In genomic region chr14:85243306-85243705, GRCh38 we compare ENCODE assay signal across 31 cellular contexts.
"Had no signal": no experiment of that assay in that cellular context is flagged by ENCODE, and none has a peak within 500 bp of the region (broad histone marks: within the 10 kb centered on the region; RNA-seq: fewer than 3 reads in every experiment).

No MANE protein-coding gene starts in this region.

- H3K36me3 Mint-ChIP-seq: activated naive CD4-positive, alpha-beta T cell treated with anti-CD3 and anti-CD28 coated beads, Interleukin-2, amount 50 U/mL, for 24 hours; activated naive CD8-positive, alpha-beta T cell treated with anti-CD3 and anti-CD28 coated beads for 36 hours had no signal

- DNase-seq: activated CD4-positive, alpha-beta memory T cell treated with anti-CD3 and anti-CD28 coated beads, Interleukin-2, amount 10 ng/mL, durations not matched to agents 7 days and 5 days; activated CD4-positive, alpha-beta T cell treated with anti-CD3 and anti-CD28 coated beads for 1 hour; activated CD4-positive, alpha-beta T cell treated with anti-CD3 and anti-CD28 coated beads for 4 hours; activated CD4-positive, alpha-beta T cell treated with anti-CD3 and anti-CD28 coated beads, Interleukin-2, amount 10 ng/mL, durations not matched to agents 7 days and 5 days; activated CD4-positive, alpha-beta T cell treated with anti-CD3 and anti-CD28 coated beads, Interleukin-2, amount 50 U/mL, for 4 hours; activated effector memory CD4-positive, alpha-beta T cell treated with anti-CD3 and anti-CD28 coated beads, Interleukin-2, amount 50 U/mL, for 16 hours; activated naive CD4-positive, alpha-beta T cell treated with anti-CD3 and anti-CD28 coated beads for 36 hours; activated naive CD8-positive, alpha-beta T cell treated with anti-CD3 and anti-CD28 coated beads for 36 hours; activated naive CD8-positive, alpha-beta T cell treated with anti-CD3 and anti-CD28 coated beads, Interleukin-2, amount 50 U/mL, for 24 hours; activated T-cell treated with anti-CD3 and anti-CD28 coated beads, Interleukin-2, amount 50 U/mL, for 48 hours; adrenal gland; amygdala; aorta; body of pancreas; caudate nucleus; cortex of kidney; dermis blood vessel endothelial cell; effector CD4-positive, alpha-beta T cell; effector memory CD8-positive, alpha-beta T cell; erythroblast; foreskin keratinocyte; gastrocnemius medialis; heart right ventricle; T-helper 1 cell; T-helper 17 cell had no signal

- H3K27me3 Mint-ChIP-seq: activated CD4-positive, alpha-beta memory T cell treated with anti-CD3 and anti-CD28 coated beads, Interleukin-2, amount 10 ng/mL, durations not matched to agents 7 days and 5 days; activated CD4-positive, alpha-beta T cell treated with anti-CD3 and anti-CD28 coated beads, Interleukin-2, amount 10 ng/mL, durations not matched to agents 7 days and 5 days; activated naive CD4-positive, alpha-beta T cell treated with anti-CD3 and anti-CD28 coated beads, Interleukin-2, amount 50 U/mL, for 24 hours; activated naive CD8-positive, alpha-beta T cell treated with anti-CD3 and anti-CD28 coated beads for 36 hours; activated naive CD8-positive, alpha-beta T cell treated with anti-CD3 and anti-CD28 coated beads, Interleukin-2, amount 50 U/mL, for 24 hours; effector memory CD8-positive, alpha-beta T cell; T-helper 17 cell had no signal

- H3K27ac ChIP-seq: adrenal gland, body of pancreas, esophagus muscularis mucosa, foreskin keratinocyte, gastrocnemius medialis, heart right ventricle, VCaP had no signal

- H3K9me3 Mint-ChIP-seq: activated CD4-positive, alpha-beta memory T cell treated with anti-CD3 and anti-CD28 coated beads, Interleukin-2, amount 10 ng/mL, durations not matched to agents 7 days and 5 days; activated CD4-positive, alpha-beta T cell treated with anti-CD3 and anti-CD28 coated beads, Interleukin-2, amount 10 ng/mL, durations not matched to agents 7 days and 5 days had no signal

- H3K9me3 ChIP-seq: body of pancreas, esophagus muscularis mucosa, gastrocnemius medialis, heart right ventricle had no signal

- H3K4me1 Mint-ChIP-seq: activated CD4-positive, alpha-beta memory T cell treated with anti-CD3 and anti-CD28 coated beads, Interleukin-2, amount 10 ng/mL, durations not matched to agents 7 days and 5 days; activated CD4-positive, alpha-beta T cell treated with anti-CD3 and anti-CD28 coated beads, Interleukin-2, amount 10 ng/mL, durations not matched to agents 7 days and 5 days; activated naive CD4-positive, alpha-beta T cell treated with anti-CD3 and anti-CD28 coated beads, Interleukin-2, amount 50 U/mL, for 24 hours; activated naive CD8-positive, alpha-beta T cell treated with anti-CD3 and anti-CD28 coated beads for 36 hours; activated naive CD8-positive, alpha-beta T cell treated with anti-CD3 and anti-CD28 coated beads, Interleukin-2, amount 50 U/mL, for 24 hours; T-helper 17 cell had no signal

- H3K27me3 ChIP-seq: adrenal gland, body of pancreas, esophagus muscularis mucosa, foreskin keratinocyte, gastrocnemius medialis, heart right ventricle had no signal

- H3K36me3 ChIP-seq: adrenal gland, esophagus muscularis mucosa, gastrocnemius medialis, heart right ventricle had no signal

- H3K4me3 Mint-ChIP-seq: activated CD4-positive, alpha-beta memory T cell treated with anti-CD3 and anti-CD28 coated beads, Interleukin-2, amount 10 ng/mL, durations not matched to agents 7 days and 5 days; activated CD4-positive, alpha-beta T cell treated with anti-CD3 and anti-CD28 coated beads, Interleukin-2, amount 10 ng/mL, durations not matched to agents 7 days and 5 days; activated naive CD4-positive, alpha-beta T cell treated with anti-CD3 and anti-CD28 coated beads for 36 hours; activated naive CD4-positive, alpha-beta T cell treated with anti-CD3 and anti-CD28 coated beads, Interleukin-2, amount 50 U/mL, for 24 hours; activated naive CD8-positive, alpha-beta T cell treated with anti-CD3 and anti-CD28 coated beads for 36 hours; activated naive CD8-positive, alpha-beta T cell treated with anti-CD3 and anti-CD28 coated beads, Interleukin-2, amount 50 U/mL, for 24 hours; activated T-helper 1 cell treated with anti-CD3 and anti-CD28 coated beads, Interleukin-12 subunit alpha, Interleukin-12 subunit beta, Interleukin-2, Interleukin-4 antibody, amounts not matched to agents 30 ng/mL and 10 ng/mL and 1 ng/mL, durations not matched to agents 14 hours and 24 hours and 36 hours; effector memory CD8-positive, alpha-beta T cell; T-helper 17 cell; WTC11 had no signal

- ATAC-seq: activated naive CD8-positive, alpha-beta T cell treated with anti-CD3 and anti-CD28 coated beads, Interleukin-2, amount 50 U/mL, for 24 hours; body of pancreas; effector memory CD8-positive, alpha-beta T cell; foreskin keratinocyte; gastrocnemius medialis; heart right ventricle; T-helper 17 cell; WTC11 had no signal

- H3K4me1 ChIP-seq: esophagus muscularis mucosa had no signal

- FAIRE-seq: colon had no signal

- H3K4me3 ChIP-seq: adrenal gland, body of pancreas, esophagus muscularis mucosa, gastrocnemius medialis, heart right ventricle had no signal
